ENCODE assay signal across 8 cellular contexts in genomic region chr13:32381539-32381938, GRCh38. TPM values are rescaled to one million over a fixed set of nuclear protein-coding genes. Genes with fewer than 3 reads are reported as not detected.
A peak's percentile ranks its signal among the peaks of the same experiment; 100 is the strongest.
DNase-seq lines count a peak whose midpoint lies in the region; ATAC-seq and TF ChIP-seq lines count a peak whose summit lies in the region.

No MANE protein-coding gene starts in this region.

- no TSS peak for BruUV-seq in HCT116 (replicated peaks; lab: Mats Ljungman, UMichigan)

- POLR2A ChIA-PET in CD4-positive, alpha-beta memory T cell (lab: Charles Lee; ENCODE audit: partially characterized antibody), result no interaction called here
- POLR2A ChIA-PET in HCT116 (lab: Charles Lee), result no interaction called here

- RAD21 ChIA-PET in HCT116 (lab: Charles Lee; ENCODE audit: low non-redundant PET in 1 of 2, low total read pairs in 2 of 2, uncharacterized antibody in 2 of 2, unreplicated experiment in 2 of 2), result no interaction called here

- peak; percentile 49 for ATAC-seq in HCT116

- H3K27ac Mint-ChIP-seq in CD4-positive, alpha-beta memory T cell, result no peak overlapping the region

- H3K9me3 Mint-ChIP-seq in CD4-positive, alpha-beta memory T cell, result no peaks in the 10 kb centered on the region

- no peaks in the 10 kb centered on the region for H3K9me3 ChIP-seq in CD4-positive, alpha-beta memory T cell (ENCODE audit: control insufficient read depth in 1 of 2, low read length in 2 of 2)
- H3K9me3 ChIP-seq in HCT116 (ENCODE audit: control insufficient read depth in 1 of 2, insufficient read depth in 1 of 2, low read depth in 1 of 2, low read length in 2 of 2) (no peaks in the 10 kb centered on the region), adipocyte (ENCODE audit: control insufficient read depth, low read length) (no peaks in the 10 kb centered on the region), iPS DF 6.9 (ENCODE audit: control insufficient read depth, insufficient read depth, low read length) (no peaks in the 10 kb centered on the region)

- H3K27ac ChIP-seq in CD4-positive, alpha-beta memory T cell (ENCODE audit: low read depth, low read length), result no peak overlapping the region
- no peak overlapping the region for H3K27ac ChIP-seq in HCT116 (ENCODE audit: low read depth, low read length)
- no peak overlapping the region for H3K27ac ChIP-seq in iPS DF 6.9 (ENCODE audit: low read length)

- TF ChIP-seq RAD21 in HCT116 (IDR thresholded peaks at IDR 0.05; ENCODE audit: low read depth), result peak; percentile 32

- peak; percentile 14 to 38 (median 21) for DNase-seq in CD4-positive, alpha-beta memory T cell
- peak; percentile 2 for DNase-seq in HCT116 (ENCODE audit: low read depth, low spot score)
- peak; percentile 40 for DNase-seq in adipocyte (ENCODE audit: low read depth)
- peak; percentile 39 for DNase-seq in iPS DF 6.9 (ENCODE audit: low read depth, low spot score)
- peak; percentile 24 for DNase-seq in stromal cell of bone marrow (ENCODE audit: low read depth)
- no peak for DNase-seq in stimulated activated CD4-positive, alpha-beta T cell treated with anti-CD3 and anti-CD28 coated beads, Interleukin-2, amount 100 ng/mL, for 24 hours
- DNase-seq in stimulated activated CD4-positive, alpha-beta T cell treated with anti-CD3 and anti-CD28 coated beads, Interleukin-4, amount 100 ng/mL, for 24 hours, result no peak
- DNase-seq in H4 (ENCODE audit: low spot score), result no peak

- intact Hi-C loops in CD4-positive, alpha-beta memory T cell (cut with micrococcal nuclease), result loop anchor here (1.0 kb wide), 2 partner anchors 62 to 258 kb away; no protein-coding TSS in a partner anchor
- intact Hi-C loops in HCT116 (cut with micrococcal nuclease), result loop anchor here (5.0 kb wide), 1 partner anchor 201 kb away; no protein-coding TSS in a partner anchor

- no peaks in the 10 kb centered on the region for H3K27me3 ChIP-seq in CD4-positive, alpha-beta memory T cell (ENCODE audit: insufficient read depth, low read length)
- H3K27me3 ChIP-seq in HCT116 (ENCODE audit: insufficient read depth, low read length), result no peaks in the 10 kb centered on the region
- no peaks in the 10 kb centered on the region for H3K27me3 ChIP-seq in adipocyte (replicated peaks; ENCODE audit: control insufficient read depth, insufficient read depth, low read length)
- no peaks in the 10 kb centered on the region for H3K27me3 ChIP-seq in iPS DF 6.9 (ENCODE audit: control insufficient read depth, insufficient read depth, low read length)

- H2AFZ ChIP-seq in HCT116 (ENCODE audit: low read depth, low read length, poor library complexity, severe bottlenecking), result no peak overlapping the region

- H3K4me1 ChIP-seq in CD4-positive, alpha-beta memory T cell (ENCODE audit: insufficient read depth, low read length), result no peaks in the 10 kb centered on the region
- no peaks in the 10 kb centered on the region for H3K4me1 ChIP-seq in HCT116 (ENCODE audit: control insufficient read depth in 1 of 2, insufficient read depth in 2 of 2, low read length in 2 of 2)
- no peaks in the 10 kb centered on the region for H3K4me1 ChIP-seq in adipocyte (ENCODE audit: control insufficient read depth, insufficient read depth, low read length)
- 0 out of 2 replicates have a peak, but pooled peaks cover 2% of the 10 kb centered on the region for H3K4me1 ChIP-seq in iPS DF 6.9 (ENCODE audit: control insufficient read depth, insufficient read depth, low read length)

- H3K79me2 ChIP-seq in HCT116 (ENCODE audit: insufficient read depth, low read length), result no peaks in the 10 kb centered on the region

- H3K4me2 ChIP-seq in HCT116 (ENCODE audit: low read length), result no peak overlapping the region

- CTCF ChIA-PET in CD4-positive, alpha-beta memory T cell (lab: Charles Lee; ENCODE audit: partially characterized antibody), result interaction anchor here (1.1 to 2.1 kb wide), 5 partner anchors 9 to 261 kb away, joined by 3 to 23 read pairs (median 4); no protein-coding TSS in a partner anchor
- CTCF ChIA-PET in HCT116 (lab: Charles Lee), result interaction anchor here (0.9 kb wide), 1 partner anchor 199 kb away, joined by 4 read pairs; no protein-coding TSS in a partner anchor

- WGBS in iPS DF 6.9 (ENCODE audit: insufficient coverage, insufficient read length), result no CpG with 5 or more reads among the region's 3 CpGs

- H3K9ac ChIP-seq in HCT116 (ENCODE audit: low read length), result no peak overlapping the region
- H3K9ac ChIP-seq in adipocyte (ENCODE audit: low read length), result no peak overlapping the region

- H3K4me3 ChIP-seq in CD4-positive, alpha-beta memory T cell (ENCODE audit: low read length in 2 of 2), result no peak overlapping the region
- no peak overlapping the region for H3K4me3 ChIP-seq in HCT116 (replicated peaks in 1 of 2; ENCODE audit: low read depth in 1 of 2, low read length in 2 of 2)
- H3K4me3 ChIP-seq in adipocyte (ENCODE audit: low read length), result no peak overlapping the region
- H3K4me3 ChIP-seq in iPS DF 6.9 (ENCODE audit: low read length), result no peak overlapping the region

- no peaks in the 10 kb centered on the region for H3K36me3 ChIP-seq in CD4-positive, alpha-beta memory T cell (ENCODE audit: insufficient read depth, low read length)
- H3K36me3 ChIP-seq in HCT116 (ENCODE audit: control insufficient read depth in 1 of 2, insufficient read depth in 2 of 2, low read length in 2 of 2) (peaks cover 5 to 19% of the 10 kb centered on the region in 2 experiments; a peak in 3 of 4 replicates), adipocyte (ENCODE audit: control insufficient read depth, insufficient read depth, low read length, severe bottlenecking) (peaks cover 4% of the 10 kb centered on the region), iPS DF 6.9 (ENCODE audit: control insufficient read depth, insufficient read depth, low read length) (no peaks in the 10 kb centered on the region; the same call in 1 of the 2 replicates)

- peak in 2 of 3 experiments; percentile 25 to 36; a peak in 3 of 6 replicates for TF ChIP-seq CTCF in HCT116 (IDR thresholded peaks at IDR 0.05 in 2 of 3, conservative IDR thresholded peaks at IDR 0.05 in 1 of 3; ENCODE audit: borderline replicate concordance in 1 of 3, insufficient read depth in 1 of 3, low read depth in 2 of 3, low read length in 2 of 3)

- no peaks in the 10 kb centered on the region for H4K20me1 ChIP-seq in HCT116 (ENCODE audit: insufficient read depth)

- TF ChIP-seq POLR2A in HCT116 (IDR thresholded peaks at IDR 0.05; ENCODE audit: borderline replicate concordance, extremely low read depth, insufficient read depth, insufficient read length), result no peak

- H3K27me3 Mint-ChIP-seq in CD4-positive, alpha-beta memory T cell, result no peaks in the 10 kb centered on the region

- H3K9me2 ChIP-seq in HCT116 (ENCODE audit: insufficient read depth), result no peaks in the 10 kb centered on the region

- H3K4me1 Mint-ChIP-seq in CD4-positive, alpha-beta memory T cell, result no peaks in the 10 kb centered on the region

- no peaks in the 10 kb centered on the region for H3K36me3 Mint-ChIP-seq in CD4-positive, alpha-beta memory T cell

- no peak overlapping the region for H3K4me3 Mint-ChIP-seq in CD4-positive, alpha-beta memory T cell

TF ChIP-seq in HCT116, 20 proteins besides CTCF, POLR2A, EP300 and RAD21:
- TF ChIP-seq ZNF274 (IDR thresholded peaks at IDR 0.05; ENCODE audit: low read depth, low read length), result no peak
TF ChIP-seq in HCT116: peak in this region for 0.

RNA-seq across cellular contexts. Expression of gene N4BP2L1, which starts 46.4 kb away (rescaled TPM):
- 10 to 100 TPM; 51.6 to 51.9 TPM for total RNA-seq in CD4-positive, alpha-beta memory T cell
- polyA plus RNA-seq in CD4-positive, alpha-beta memory T cell, result 10 to 100 TPM; 43.3 to 80.1 TPM
- total RNA-seq in HCT116 (2021; ENCODE audit: unreplicated experiment), result 1.1 TPM
- 0.09 and 0.22 TPM in 2 replicates for polyA plus RNA-seq in HCT116 (2012)
- total RNA-seq in H4 (2014; rRNA removed; shearing (Covaris generic)), result 0.15 TPM in 1 of 2 replicates, not detected in the other

Comparison
In these comparisons a context has a peak if more than half of its experiments do, and no peak if none do; other contexts are left out.
1. DNase-seq: peak in CD4-positive, alpha-beta memory T cell (5 of 5), HCT116 (single experiment), adipocyte (single experiment), iPS DF 6.9 (single experiment) and stromal cell of bone marrow (single experiment); none in stimulated activated CD4-positive, alpha-beta T cell treated with anti-CD3 and anti-CD28 coated beads, Interleukin-2, amount 100 ng/mL, for 24 hours (0 of 2), stimulated activated CD4-positive, alpha-beta T cell treated with anti-CD3 and anti-CD28 coated beads, Interleukin-4, amount 100 ng/mL, for 24 hours (single experiment) and H4 (single experiment).
2. RNA of gene N4BP2L1, which starts 46.4 kb away (total RNA-seq): 51.6 to 51.9 TPM in CD4-positive, alpha-beta memory T cell; 1.1 TPM in HCT116 (single experiment) and 0.15 TPM in H4; every median in the first group is over 10 times any median in the second.